27 cellular contexts compared by ENCODE assay signal in the genomic region with DNA sequence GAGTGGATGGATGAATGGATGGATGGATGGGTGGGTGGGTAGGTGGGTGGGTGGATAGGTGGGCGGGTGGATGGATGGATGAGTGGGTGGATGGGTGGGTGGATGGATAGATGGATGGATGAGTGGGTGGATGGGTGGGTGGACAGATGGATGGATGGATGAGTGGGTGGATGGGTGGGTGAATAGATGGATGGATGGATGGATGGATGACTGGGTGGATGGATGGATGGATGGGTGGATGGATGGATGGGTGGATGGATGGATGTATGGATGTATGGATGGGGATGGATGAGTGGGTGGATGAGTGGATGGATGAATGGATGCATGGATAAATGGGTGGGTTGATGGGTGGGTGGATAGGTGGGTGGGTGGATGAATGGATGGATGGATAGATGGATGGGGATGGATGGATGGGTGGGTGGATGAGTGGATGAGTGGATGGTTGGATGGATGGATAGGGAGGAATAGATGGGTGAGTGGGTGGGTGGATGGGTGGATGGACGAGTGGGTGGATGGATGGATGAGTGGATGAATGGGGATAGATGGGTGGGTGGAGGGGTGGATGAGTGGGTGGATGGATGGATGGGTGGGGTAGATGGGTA.
"Had no signal": no experiment of that assay in that cellular context is flagged by ENCODE, and none has a peak within 500 bp of the region (broad histone marks: within the 10 kb centered on the region; RNA-seq: fewer than 3 reads in every experiment).

No MANE protein-coding gene starts in this region.

- H3K27ac ChIP-seq: neural progenitor cell, ovary, parathyroid adenoma, psoas muscle, right lobe of liver, sigmoid colon, stomach, thoracic aorta, thyroid gland, tibial nerve, upper lobe of left lung, vagina had no signal

- H3K36me3 Mint-ChIP-seq: neural progenitor cell; stimulated activated effector memory CD8-positive, alpha-beta T cell treated with anti-CD3 and anti-CD28 coated beads, Interleukin-12 subunit alpha, Interleukin-12 subunit beta, amount 100 ng/mL, for 72 hours had no signal

- H3K27ac Mint-ChIP-seq: nephron; neural progenitor cell; progenitor cell of endocrine pancreas; stimulated activated effector memory CD8-positive, alpha-beta T cell treated with anti-CD3 and anti-CD28 coated beads, Interleukin-12 subunit alpha, Interleukin-12 subunit beta, amount 100 ng/mL, for 72 hours; stimulated activated naive B cell treated with anti-CD40 and anti-IgM and Interleukin-4, amounts not matched to agents 10 μg/mL and 1 μg/mL and 100 μg/mL, for 72 hours; stimulated activated naive CD8-positive, alpha-beta T cell treated with anti-CD3 and anti-CD28 coated beads, Interleukin-15, Interleukin-2, amounts not matched to agents 100 ng/mL and 50 ng/mL, for 24 hours had no signal

- H3K4me1 Mint-ChIP-seq: nephron had no signal

- H3K4me1 ChIP-seq: neural progenitor cell, parathyroid adenoma, psoas muscle, right lobe of liver had no signal

- H3K4me3 Mint-ChIP-seq: nephron; neural progenitor cell; stimulated activated effector memory CD8-positive, alpha-beta T cell treated with anti-CD3 and anti-CD28 coated beads, Interleukin-12 subunit alpha, Interleukin-12 subunit beta, amount 100 ng/mL, for 72 hours; stimulated activated naive B cell treated with anti-CD40 and anti-IgM and Interleukin-4, amounts not matched to agents 10 μg/mL and 1 μg/mL and 100 μg/mL, for 72 hours; stimulated activated naive CD8-positive, alpha-beta T cell treated with anti-CD3 and anti-CD28 coated beads, Interleukin-15, Interleukin-2, amounts not matched to agents 100 ng/mL and 50 ng/mL, for 24 hours had no signal

- H3K4me3 ChIP-seq: neural progenitor cell, ovary, psoas muscle, right lobe of liver, sigmoid colon, stomach, thoracic aorta, thyroid gland, tibial nerve, upper lobe of left lung, vagina had no signal

- H3K9me3 Mint-ChIP-seq: stimulated activated effector memory CD8-positive, alpha-beta T cell treated with anti-CD3 and anti-CD28 coated beads, Interleukin-12 subunit alpha, Interleukin-12 subunit beta, amount 100 ng/mL, for 72 hours; stimulated activated naive CD8-positive, alpha-beta T cell treated with anti-CD3 and anti-CD28 coated beads, Interleukin-15, Interleukin-2, amounts not matched to agents 100 ng/mL and 50 ng/mL, for 24 hours had no signal

- H3K9me3 ChIP-seq: ovary, psoas muscle, right lobe of liver, sigmoid colon, stomach, thoracic aorta, thyroid gland, tibial nerve, upper lobe of left lung, vagina had no signal

- H3K36me3 ChIP-seq: neural progenitor cell, ovary, right lobe of liver, sigmoid colon, stomach, thoracic aorta, thyroid gland, tibial nerve, upper lobe of left lung, vagina had no signal

- DNase-seq: occipital lobe; ovary; posterior cingulate gyrus; psoas muscle; right cardiac atrium; right lobe of liver; sigmoid colon; small intestine; stimulated activated CD4-positive, alpha-beta T cell treated with anti-CD3 and anti-CD28 coated beads, Interleukin-15, amount 100 ng/mL, for 24 hours; stimulated activated CD4-positive, alpha-beta T cell treated with anti-CD3 and anti-CD28 coated beads, Interleukin-2, amount 100 ng/mL, for 24 hours; stimulated activated CD4-positive, alpha-beta T cell treated with anti-CD3 and anti-CD28 coated beads, Interleukin-2, amount 100 ng/mL, for 48 hours; stimulated activated CD4-positive, alpha-beta T cell treated with anti-CD3 and anti-CD28 coated beads, Interleukin-4, amount 100 ng/mL, for 24 hours; stimulated activated naive B cell treated with anti-CD40 and anti-IgM and Interleukin-4, amounts not matched to agents 10 μg/mL and 1 μg/mL and 100 μg/mL, for 72 hours; stimulated activated naive CD4-positive, alpha-beta T cell treated with Interleukin-2 at 50 U/mL for 16 hours; stomach; thyroid gland; trophoblast cell; upper lobe of left lung had no signal
